In genomic region chrX:110280954-110281353, GRCh38 we compare ENCODE assay signal across 17 cellular contexts. TPM values are rescaled to one million over a fixed set of nuclear protein-coding genes. Genes with fewer than 3 reads are reported as not detected.
A peak's percentile ranks its signal among the peaks of the same experiment; 100 is the strongest.
DNase-seq lines count a peak whose midpoint lies in the region; ATAC-seq and TF ChIP-seq lines count a peak whose summit lies in the region.
"Had no signal": no experiment of that assay in that cellular context is flagged by ENCODE, and none has a peak within 500 bp of the region (broad histone marks: within the 10 kb centered on the region; RNA-seq: fewer than 3 reads in every experiment).

No MANE protein-coding gene starts in this region.

- H3K27ac Mint-ChIP-seq in mesothelial cell of epicardium: peak overlapping the region; percentile 45
- H3K27ac Mint-ChIP-seq: activated naive CD4-positive, alpha-beta T cell treated with anti-CD3 and anti-CD28 coated beads, Interleukin-2, amount 10 ng/mL, durations not matched to agents 7 days and 5 days; stimulated activated memory B cell treated with anti-CD40 and anti-IgM and Interleukin-4, amounts not matched to agents 10 μg/mL and 1 μg/mL and 100 μg/mL, for 72 hours had no signal

- no peaks in the 10 kb centered on the region for H3K27me3 Mint-ChIP-seq in mesothelial cell of epicardium (ENCODE audit: low read depth)
- H3K27me3 Mint-ChIP-seq: activated naive CD4-positive, alpha-beta T cell treated with anti-CD3 and anti-CD28 coated beads, Interleukin-2, amount 10 ng/mL, durations not matched to agents 7 days and 5 days; central memory CD8-positive, alpha-beta T cell; stimulated activated memory B cell treated with anti-CD40 and anti-IgM and Interleukin-4, amounts not matched to agents 10 μg/mL and 1 μg/mL and 100 μg/mL, for 72 hours had no signal

- DNase-seq in AG10803 (ENCODE audit: low read depth) (peak; percentile 85), HT-29 (ENCODE audit: low spot score) (peak; percentile 17), astrocyte of the spinal cord (ENCODE audit: low read depth, low spot score) (peak; percentile 53), mesothelial cell of epicardium (ENCODE audit: low spot score in 2 of 2, unreplicated experiment in 2 of 2) (no peak), COLO668 (lab: John Stamatoyannopoulos, UW; ENCODE audit: unreplicated experiment) (no peak), NAMALWA (ENCODE audit: low spot score) (no peak)
- DNase-seq: activated naive CD4-positive, alpha-beta T cell treated with anti-CD3 and anti-CD28 coated beads, Interleukin-2, amount 10 ng/mL, durations not matched to agents 7 days and 5 days; C1 segment of cervical spinal cord; GOT3; midbrain; NCI-H510A treated with DMSO at 0.1 percent for 48 hours had no signal

- no peak overlapping the region for H3K4me3 Mint-ChIP-seq in mesothelial cell of epicardium
- H3K4me3 Mint-ChIP-seq: activated naive CD4-positive, alpha-beta T cell treated with anti-CD3 and anti-CD28 coated beads, Interleukin-2, amount 10 ng/mL, durations not matched to agents 7 days and 5 days; central memory CD8-positive, alpha-beta T cell; stimulated activated memory B cell treated with anti-CD40 and anti-IgM and Interleukin-4, amounts not matched to agents 10 μg/mL and 1 μg/mL and 100 μg/mL, for 72 hours had no signal

- H3K4me3 ChIP-seq in AG10803 (ENCODE audit: low read length) (no peak overlapping the region), astrocyte of the spinal cord (ENCODE audit: low read depth, low read length) (no peak overlapping the region)
- H3K4me3 ChIP-seq: prostate gland, vagina had no signal

- TF ChIP-seq CTCF in AG10803 (conservative IDR thresholded peaks at IDR 0.05; ENCODE audit: low read length) (no peak), astrocyte of the spinal cord (IDR thresholded peaks at IDR 0.05; ENCODE audit: low read depth, low read length) (no peak), mesothelial cell of epicardium (IDR thresholded peaks at IDR 0.05; ENCODE audit: unreplicated experiment) (no peak)

- H3K9me3 Mint-ChIP-seq in mesothelial cell of epicardium: peaks cover 17% of the 10 kb centered on the region
- H3K9me3 Mint-ChIP-seq: activated naive CD4-positive, alpha-beta T cell treated with anti-CD3 and anti-CD28 coated beads, Interleukin-2, amount 10 ng/mL, durations not matched to agents 7 days and 5 days; central memory CD8-positive, alpha-beta T cell; stimulated activated memory B cell treated with anti-CD40 and anti-IgM and Interleukin-4, amounts not matched to agents 10 μg/mL and 1 μg/mL and 100 μg/mL, for 72 hours had no signal

- H3K4me1 Mint-ChIP-seq in mesothelial cell of epicardium: peaks cover 29% of the 10 kb centered on the region

- peaks cover 10% of the 10 kb centered on the region for H3K36me3 Mint-ChIP-seq in mesothelial cell of epicardium
- H3K36me3 Mint-ChIP-seq: stimulated activated memory B cell treated with anti-CD40 and anti-IgM and Interleukin-4, amounts not matched to agents 10 μg/mL and 1 μg/mL and 100 μg/mL, for 72 hours had no signal

- ATAC-seq in HG02870 (IDR thresholded peaks at IDR 0.05; ENCODE audit: unreplicated experiment): no peak
- no peak for ATAC-seq in GM21737 (IDR thresholded peaks at IDR 0.05; ENCODE audit: unreplicated experiment)
- ATAC-seq: stimulated activated memory B cell treated with anti-CD40 and anti-IgM and Interleukin-4, amounts not matched to agents 10 μg/mL and 1 μg/mL and 100 μg/mL, for 72 hours had no signal

- in situ Hi-C loops in astrocyte of the spinal cord (cut with HindIII; ENCODE audit: low sequenced_read_pairs): no loop called here

RNA-seq across cellular contexts. Expression of gene AMMECR1, which starts 36.9 kb away (rescaled TPM):
- total RNA-seq in HT-29 (2014; rRNA removed; shearing (Covaris generic)): 12.8 and 13.2 TPM in 2 replicates
- total RNA-seq in mesothelial cell of epicardium: 15.6 to 17.8 TPM (median 16.6 TPM) in 3 replicates

Comparison
In these comparisons a context has a peak if more than half of its experiments do, and no peak if none do; other contexts are left out.
1. DNase-seq: peak in AG10803 (single experiment), HT-29 (single experiment) and astrocyte of the spinal cord (single experiment); none in mesothelial cell of epicardium (0 of 2), COLO668 (single experiment) and NAMALWA (single experiment).